ENCODE assay signal across 9 cellular contexts in genomic region chr4:30720656-30721352, GRCh38. TPM values are rescaled to one million over a fixed set of nuclear protein-coding genes. Genes with fewer than 3 reads are reported as not detected.
DNase-seq lines count a peak whose midpoint lies in the region; ATAC-seq and TF ChIP-seq lines count a peak whose summit lies in the region.
"Had no signal": no experiment of that assay in that cellular context is flagged by ENCODE, and none has a peak within 500 bp of the region (broad histone marks: within the 10 kb centered on the region; RNA-seq: fewer than 3 reads in every experiment).

No MANE protein-coding gene starts in this region.

- no peaks in the 10 kb centered on the region for H3K9me3 ChIP-seq in CD4-positive, alpha-beta T cell (ENCODE audit: control insufficient read depth, low read length)
- H3K9me3 ChIP-seq in breast epithelium (no peaks in the 10 kb centered on the region), spleen (peaks cover 0 to 5% (median 0%) of the 10 kb centered on the region in 8 donors), MM.1S (replicated peaks; ENCODE audit: insufficient read depth, low read length) (0 out of 2 replicates have a peak, but pooled peaks cover 3% of the 10 kb centered on the region)
- H3K9me3 ChIP-seq: neutrophil had no signal

- peaks cover 38% of the 10 kb centered on the region for H3K4me1 Mint-ChIP-seq in CD4-positive, alpha-beta T cell (ENCODE audit: low read depth)

- DNase-seq in CD4-positive, alpha-beta T cell = no peak
- DNase-seq in Kasumi-1 (lab: John Stamatoyannopoulos, UW) (peak; percentile 33 to 56), breast epithelium (ENCODE audit: low spot score in 2 of 2) (no peak), inferior parietal cortex (ENCODE audit: extremely low spot score) (peak; percentile 23), spleen (peak; percentile 75), SHP77 (lab: John Stamatoyannopoulos, UW) (no peak), MM.1S (no peak)

- H3K9ac ChIP-seq in MM.1S (ENCODE audit: low read length) = no peak overlapping the region

- TF ChIP-seq CTCF in CD4-positive, alpha-beta T cell (IDR thresholded peaks at IDR 0.05) = no peak
- TF ChIP-seq CTCF in breast epithelium (IDR thresholded peaks at IDR 0.05) (no peak), spleen (IDR thresholded peaks at IDR 0.05 in 8 of 11, conservative IDR thresholded peaks at IDR 0.05 in 3 of 11) (no peak), MM.1S (IDR thresholded peaks at IDR 0.05; ENCODE audit: low read length) (no peak)

- 1 to 3% (median 2%) methylated on average over 39 to 50 of the region's 51 CpGs for WGBS in spleen, 5 donors

- H3K27ac Mint-ChIP-seq in CD4-positive, alpha-beta T cell = no peak overlapping the region

- H3K36me3 ChIP-seq in breast epithelium (no peaks in the 10 kb centered on the region), spleen (no peaks in the 10 kb centered on the region), MM.1S (replicated peaks; ENCODE audit: insufficient read depth, low read length) (no peaks in the 10 kb centered on the region)
- H3K36me3 ChIP-seq: neutrophil had no signal

- intact Hi-C loops in CD4-positive, alpha-beta T cell (cut with DNase I, micrococcal nuclease) = no loop called here
- intact Hi-C loops in breast epithelium (cut with DNase I; ENCODE audit: low total_unique reads) (no loop called here), spleen (cut with DNase I; ENCODE audit: low total_unique reads) (no loop called here)

- no peaks in the 10 kb centered on the region for H3K36me3 Mint-ChIP-seq in CD4-positive, alpha-beta T cell (ENCODE audit: low read depth)

- H3K27me3 ChIP-seq in CD4-positive, alpha-beta T cell (ENCODE audit: control insufficient read depth, insufficient read depth, low read length) = peaks cover 63% of the 10 kb centered on the region
- H3K27me3 ChIP-seq in breast epithelium (peaks cover 0 to 11% of the 10 kb centered on the region in 2 donors), spleen (replicated peaks in 1 of 7) (peaks cover 0 to 82% (median 43%) of the 10 kb centered on the region in 7 donors), MM.1S (replicated peaks; ENCODE audit: insufficient read depth, low read length) (no peaks in the 10 kb centered on the region)

- no peak overlapping the region for H3K27ac ChIP-seq in CD4-positive, alpha-beta T cell (ENCODE audit: low read depth, low read length)
- peak overlapping the region; percentile 33 to 75 for H3K27ac ChIP-seq in breast epithelium
- peak overlapping the region; percentile 35 to 87 (median 80) for H3K27ac ChIP-seq in spleen
- no peak overlapping the region for H3K27ac ChIP-seq in MM.1S (ENCODE audit: low read length)
- H3K27ac ChIP-seq: neutrophil had no signal

- H3K9me3 Mint-ChIP-seq in CD4-positive, alpha-beta T cell = no peaks in the 10 kb centered on the region

- H4K20me1 ChIP-seq in MM.1S (ENCODE audit: insufficient read depth, low read length) = no peaks in the 10 kb centered on the region

- H3K27me3 Mint-ChIP-seq in CD4-positive, alpha-beta T cell = peaks cover 68% of the 10 kb centered on the region

- no peak overlapping the region for H2AFZ ChIP-seq in MM.1S (ENCODE audit: low read length)

- CTCF ChIA-PET in CD4-positive, alpha-beta T cell (lab: Charles Lee) = no interaction called here

- no peaks in the 10 kb centered on the region for H3K79me2 ChIP-seq in MM.1S (ENCODE audit: low read length)

- H3K4me3 ChIP-seq in breast epithelium = peak overlapping the region; percentile 53 to 76 (median 61)
- peak overlapping the region; percentile 41 to 73 (median 51) for H3K4me3 ChIP-seq in spleen
- H3K4me3 ChIP-seq in MM.1S (ENCODE audit: low read length) = no peak overlapping the region

- POLR2A ChIA-PET in CD4-positive, alpha-beta T cell (lab: Charles Lee) = no interaction called here

- H3K4me1 ChIP-seq in breast epithelium (no peaks in the 10 kb centered on the region), spleen (peaks cover 8 to 65% (median 22%) of the 10 kb centered on the region in 6 donors), MM.1S (ENCODE audit: low read length) (peaks cover 3% of the 10 kb centered on the region; the same call in 1 of the 2 replicates)

- H3K4me3 Mint-ChIP-seq in CD4-positive, alpha-beta T cell = peak overlapping the region; percentile 63

- no peak overlapping the region for H3K4me2 ChIP-seq in MM.1S (ENCODE audit: low read depth, low read length)

- no peak for ATAC-seq in CD4-positive, alpha-beta T cell (ENCODE audit: poor library complexity)
- no peak for ATAC-seq in HG02642 (IDR thresholded peaks at IDR 0.05; ENCODE audit: poor library complexity, unreplicated experiment)

- no peak for TF ChIP-seq POLR2A in breast epithelium (IDR thresholded peaks at IDR 0.05)
- no peak for TF ChIP-seq POLR2A in spleen (IDR thresholded peaks at IDR 0.05)

- peaks cover 8% of the 10 kb centered on the region; the same call in 1 of the 2 replicates for H3F3A ChIP-seq in MM.1S (ENCODE audit: insufficient read depth, low read length)

- H3K9me2 ChIP-seq in MM.1S (replicated peaks; ENCODE audit: insufficient read depth, low read length) = no peaks in the 10 kb centered on the region

RNA-seq across cellular contexts. Expression of gene PCDH7, which starts 0.6 kb away (rescaled TPM):
- total RNA-seq in CD4-positive, alpha-beta T cell = not detected
- 10 to 100 TPM in 2 of 3 donors, 1 to 10 TPM in 1; 6.1 to 30.9 (median 14.4) TPM for total RNA-seq in breast epithelium
- total RNA-seq in spleen = 100 to 1,000 TPM in 5 of 7 donors, 10 to 100 TPM in 2; 38.7 to 116 (median 103) TPM
- polyA plus RNA-seq in spleen = 1 to 10 TPM in 2 of 3 donors, under 1 TPM in 1; 0.86 to 3.9 (median 1.0) TPM

Comparison
In these comparisons a context has a peak if more than half of its experiments do, and no peak if none do; other contexts are left out.
1. DNase-seq: peak in Kasumi-1 (2 of 2), inferior parietal cortex (single experiment) and spleen (single experiment); none in CD4-positive, alpha-beta T cell (0 of 10), breast epithelium (0 of 2), SHP77 (0 of 2) and MM.1S (single experiment).
2. H3K27ac ChIP-seq: peak in breast epithelium (2 of 2) and spleen (8 of 8); none in CD4-positive, alpha-beta T cell (single experiment) and MM.1S (single experiment).
3. RNA of gene PCDH7, which starts 0.6 kb away (total RNA-seq): 38.7 to 116 TPM in spleen and 6.1 to 30.9 TPM in breast epithelium; not detected in CD4-positive, alpha-beta T cell; every median in the first group is over 4 times any median in the second.